In genomic region chr1:246396322-246396721, GRCh38 we compare ENCODE assay signal across 6 cellular contexts.
"Had no signal": no experiment of that assay in that cellular context is flagged by ENCODE, and none has a peak within 500 bp of the region (broad histone marks: within the 10 kb centered on the region; RNA-seq: fewer than 3 reads in every experiment).

No MANE protein-coding gene starts in this region.

- H3K4me2 ChIP-seq: KMS-11 had no signal

- FAIRE-seq: HepG2 had no signal

- H3K27me3 Mint-ChIP-seq: IgD-negative memory B cell had no signal

- H3K4me3 Mint-ChIP-seq: IgD-negative memory B cell had no signal

- H3K9ac ChIP-seq: KMS-11 had no signal

- H3K27ac ChIP-seq: HL-60, KMS-11 had no signal

- H3K27ac Mint-ChIP-seq: IgD-negative memory B cell had no signal

- DNase-seq: KBM-7, KG1 had no signal

- ATAC-seq: HepG2 had no signal
